1 cellular context compared by ENCODE assay signal in the genomic region with DNA sequence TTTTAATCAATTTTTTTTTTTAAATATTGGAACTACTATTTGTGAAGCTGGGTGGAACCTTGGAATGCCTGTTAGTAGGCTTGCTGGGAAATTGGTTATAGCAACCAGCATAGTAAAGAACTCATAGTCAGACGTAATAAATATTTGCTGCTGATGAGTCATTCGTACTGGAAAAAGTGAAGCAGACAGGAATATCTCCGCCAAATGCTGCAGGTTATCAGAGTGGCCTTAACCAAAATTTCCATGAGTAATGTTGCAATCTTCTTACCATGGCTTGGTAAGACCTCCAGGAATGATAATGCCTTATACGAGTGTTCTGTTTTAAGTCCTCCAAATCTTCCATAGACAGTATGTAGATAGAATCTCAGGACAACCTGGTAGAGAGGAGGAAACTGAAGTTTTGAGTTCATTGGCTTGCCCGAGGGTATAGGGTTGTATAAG.
TF ChIP-seq lines count a peak whose summit lies in the region.

No MANE protein-coding gene starts in this region.

TF ChIP-seq in HepG2, 621 proteins besides CTCF, POLR2A, EP300 and RAD21 (continued from another document):
- TF ChIP-seq, protein P1, sequence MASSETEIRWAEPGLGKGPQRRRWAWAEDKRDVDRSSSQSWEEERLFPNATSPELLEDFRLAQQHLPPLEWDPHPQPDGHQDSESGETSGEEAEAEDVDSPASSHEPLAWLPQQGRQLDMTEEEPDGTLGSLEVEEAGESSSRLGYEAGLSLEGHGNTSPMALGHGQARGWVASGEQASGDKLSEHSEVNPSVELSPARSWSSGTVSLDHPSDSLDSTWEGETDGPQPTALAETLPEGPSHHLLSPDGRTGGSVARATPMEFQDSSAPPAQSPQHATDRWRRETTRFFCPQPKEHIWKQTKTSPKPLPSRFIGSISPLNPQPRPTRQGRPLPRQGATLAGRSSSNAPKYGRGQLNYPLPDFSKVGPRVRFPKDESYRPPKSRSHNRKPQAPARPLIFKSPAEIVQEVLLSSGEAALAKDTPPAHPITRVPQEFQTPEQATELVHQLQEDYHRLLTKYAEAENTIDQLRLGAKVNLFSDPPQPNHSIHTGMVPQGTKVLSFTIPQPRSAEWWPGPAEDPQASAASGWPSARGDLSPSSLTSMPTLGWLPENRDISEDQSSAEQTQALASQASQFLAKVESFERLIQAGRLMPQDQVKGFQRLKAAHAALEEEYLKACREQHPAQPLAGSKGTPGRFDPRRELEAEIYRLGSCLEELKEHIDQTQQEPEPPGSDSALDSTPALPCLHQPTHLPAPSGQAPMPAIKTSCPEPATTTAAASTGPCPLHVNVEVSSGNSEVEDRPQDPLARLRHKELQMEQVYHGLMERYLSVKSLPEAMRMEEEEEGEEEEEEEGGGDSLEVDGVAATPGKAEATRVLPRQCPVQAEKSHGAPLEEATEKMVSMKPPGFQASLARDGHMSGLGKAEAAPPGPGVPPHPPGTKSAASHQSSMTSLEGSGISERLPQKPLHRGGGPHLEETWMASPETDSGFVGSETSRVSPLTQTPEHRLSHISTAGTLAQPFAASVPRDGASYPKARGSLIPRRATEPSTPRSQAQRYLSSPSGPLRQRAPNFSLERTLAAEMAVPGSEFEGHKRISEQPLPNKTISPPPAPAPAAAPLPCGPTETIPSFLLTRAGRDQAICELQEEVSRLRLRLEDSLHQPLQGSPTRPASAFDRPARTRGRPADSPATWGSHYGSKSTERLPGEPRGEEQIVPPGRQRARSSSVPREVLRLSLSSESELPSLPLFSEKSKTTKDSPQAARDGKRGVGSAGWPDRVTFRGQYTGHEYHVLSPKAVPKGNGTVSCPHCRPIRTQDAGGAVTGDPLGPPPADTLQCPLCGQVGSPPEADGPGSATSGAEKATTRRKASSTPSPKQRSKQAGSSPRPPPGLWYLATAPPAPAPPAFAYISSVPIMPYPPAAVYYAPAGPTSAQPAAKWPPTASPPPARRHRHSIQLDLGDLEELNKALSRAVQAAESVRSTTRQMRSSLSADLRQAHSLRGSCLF (CRISPR knock-in tag; IDR thresholded peaks at IDR 0.05; ENCODE audit: borderline replicate concordance), result no peak
- TF ChIP-seq HDAC2 (CRISPR knock-in tag; IDR thresholded peaks at IDR 0.05) (no peak), ZBTB3 (CRISPR knock-in tag; IDR thresholded peaks at IDR 0.05; ENCODE audit: borderline replicate concordance, low read depth) (no peak), ZNF331 (CRISPR knock-in tag; IDR thresholded peaks at IDR 0.05) (no peak), ZNF772 (CRISPR knock-in tag; IDR thresholded peaks at IDR 0.05) (no peak), SOX13 (IDR thresholded peaks at IDR 0.05) (no peak), SOX13 (CRISPR knock-in tag; conservative IDR thresholded peaks at IDR 0.05 in 1 of 2, IDR thresholded peaks at IDR 0.05 in 1 of 2) (peak in 1 of 2 experiments; percentile 48; a peak in 1 of 4 replicates), MAFK (conservative IDR thresholded peaks at IDR 0.05 in 1 of 2, IDR thresholded peaks at IDR 0.05 in 1 of 2; ENCODE audit: low read length in 2 of 2) (no peak), KDM4B (CRISPR knock-in tag; IDR thresholded peaks at IDR 0.05) (0 out of 2 replicates have a peak, but pooled peaks have one; percentile 31), ZNF296 (CRISPR knock-in tag; conservative IDR thresholded peaks at IDR 0.05) (no peak), SIN3A (IDR thresholded peaks at IDR 0.05; ENCODE audit: borderline replicate concordance, low read depth, low read length) (no peak), KLF15 (CRISPR knock-in tag; IDR thresholded peaks at IDR 0.05; ENCODE audit: borderline replicate concordance) (no peak), SMYD3 (CRISPR knock-in tag; IDR thresholded peaks at IDR 0.05) (no peak), SMC3 (IDR thresholded peaks at IDR 0.05; ENCODE audit: low read length) (no peak), ZNF562 (CRISPR knock-in tag; IDR thresholded peaks at IDR 0.05; ENCODE audit: borderline replicate concordance) (no peak), AKAP8 (CRISPR knock-in tag; IDR thresholded peaks at IDR 0.05) (no peak), NFIC (IDR thresholded peaks at IDR 0.05; ENCODE audit: low read length) (no peak), MED1 (CRISPR knock-in tag; IDR thresholded peaks at IDR 0.05) (peak; percentile 71), NR2C2 (CRISPR knock-in tag; IDR thresholded peaks at IDR 0.05; ENCODE audit: borderline replicate concordance) (no peak), KDM2A (CRISPR knock-in tag; IDR thresholded peaks at IDR 0.05; ENCODE audit: borderline replicate concordance, low read depth) (no peak), DPF2 (CRISPR knock-in tag; IDR thresholded peaks at IDR 0.05; ENCODE audit: borderline replicate concordance, low read depth) (no peak), JUNB (CRISPR knock-in tag; IDR thresholded peaks at IDR 0.05; ENCODE audit: borderline replicate concordance) (peak; percentile 52; the same call in 1 of the 2 replicates)
- TF ChIP-seq, protein P2, sequence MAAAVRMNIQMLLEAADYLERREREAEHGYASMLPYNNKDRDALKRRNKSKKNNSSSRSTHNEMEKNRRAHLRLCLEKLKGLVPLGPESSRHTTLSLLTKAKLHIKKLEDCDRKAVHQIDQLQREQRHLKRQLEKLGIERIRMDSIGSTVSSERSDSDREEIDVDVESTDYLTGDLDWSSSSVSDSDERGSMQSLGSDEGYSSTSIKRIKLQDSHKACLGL (CRISPR knock-in tag; IDR thresholded peaks at IDR 0.05), result no peak
- TF ChIP-seq, protein P3, sequence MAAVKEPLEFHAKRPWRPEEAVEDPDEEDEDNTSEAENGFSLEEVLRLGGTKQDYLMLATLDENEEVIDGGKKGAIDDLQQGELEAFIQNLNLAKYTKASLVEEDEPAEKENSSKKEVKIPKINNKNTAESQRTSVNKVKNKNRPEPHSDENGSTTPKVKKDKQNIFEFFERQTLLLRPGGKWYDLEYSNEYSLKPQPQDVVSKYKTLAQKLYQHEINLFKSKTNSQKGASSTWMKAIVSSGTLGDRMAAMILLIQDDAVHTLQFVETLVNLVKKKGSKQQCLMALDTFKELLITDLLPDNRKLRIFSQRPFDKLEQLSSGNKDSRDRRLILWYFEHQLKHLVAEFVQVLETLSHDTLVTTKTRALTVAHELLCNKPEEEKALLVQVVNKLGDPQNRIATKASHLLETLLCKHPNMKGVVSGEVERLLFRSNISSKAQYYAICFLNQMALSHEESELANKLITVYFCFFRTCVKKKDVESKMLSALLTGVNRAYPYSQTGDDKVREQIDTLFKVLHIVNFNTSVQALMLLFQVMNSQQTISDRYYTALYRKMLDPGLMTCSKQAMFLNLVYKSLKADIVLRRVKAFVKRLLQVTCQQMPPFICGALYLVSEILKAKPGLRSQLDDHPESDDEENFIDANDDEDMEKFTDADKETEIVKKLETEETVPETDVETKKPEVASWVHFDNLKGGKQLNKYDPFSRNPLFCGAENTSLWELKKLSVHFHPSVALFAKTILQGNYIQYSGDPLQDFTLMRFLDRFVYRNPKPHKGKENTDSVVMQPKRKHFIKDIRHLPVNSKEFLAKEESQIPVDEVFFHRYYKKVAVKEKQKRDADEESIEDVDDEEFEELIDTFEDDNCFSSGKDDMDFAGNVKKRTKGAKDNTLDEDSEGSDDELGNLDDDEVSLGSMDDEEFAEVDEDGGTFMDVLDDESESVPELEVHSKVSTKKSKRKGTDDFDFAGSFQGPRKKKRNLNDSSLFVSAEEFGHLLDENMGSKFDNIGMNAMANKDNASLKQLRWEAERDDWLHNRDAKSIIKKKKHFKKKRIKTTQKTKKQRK (IDR thresholded peaks at IDR 0.05; ENCODE audit: low read length), result no peak
- TF ChIP-seq, protein P4, sequence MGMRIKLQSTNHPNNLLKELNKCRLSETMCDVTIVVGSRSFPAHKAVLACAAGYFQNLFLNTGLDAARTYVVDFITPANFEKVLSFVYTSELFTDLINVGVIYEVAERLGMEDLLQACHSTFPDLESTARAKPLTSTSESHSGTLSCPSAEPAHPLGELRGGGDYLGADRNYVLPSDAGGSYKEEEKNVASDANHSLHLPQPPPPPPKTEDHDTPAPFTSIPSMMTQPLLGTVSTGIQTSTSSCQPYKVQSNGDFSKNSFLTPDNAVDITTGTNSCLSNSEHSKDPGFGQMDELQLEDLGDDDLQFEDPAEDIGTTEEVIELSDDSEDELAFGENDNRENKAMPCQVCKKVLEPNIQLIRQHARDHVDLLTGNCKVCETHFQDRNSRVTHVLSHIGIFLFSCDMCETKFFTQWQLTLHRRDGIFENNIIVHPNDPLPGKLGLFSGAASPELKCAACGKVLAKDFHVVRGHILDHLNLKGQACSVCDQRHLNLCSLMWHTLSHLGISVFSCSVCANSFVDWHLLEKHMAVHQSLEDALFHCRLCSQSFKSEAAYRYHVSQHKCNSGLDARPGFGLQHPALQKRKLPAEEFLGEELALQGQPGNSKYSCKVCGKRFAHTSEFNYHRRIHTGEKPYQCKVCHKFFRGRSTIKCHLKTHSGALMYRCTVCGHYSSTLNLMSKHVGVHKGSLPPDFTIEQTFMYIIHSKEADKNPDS (CRISPR knock-in tag; IDR thresholded peaks at IDR 0.05), result no peak
- TF ChIP-seq, protein P5, sequence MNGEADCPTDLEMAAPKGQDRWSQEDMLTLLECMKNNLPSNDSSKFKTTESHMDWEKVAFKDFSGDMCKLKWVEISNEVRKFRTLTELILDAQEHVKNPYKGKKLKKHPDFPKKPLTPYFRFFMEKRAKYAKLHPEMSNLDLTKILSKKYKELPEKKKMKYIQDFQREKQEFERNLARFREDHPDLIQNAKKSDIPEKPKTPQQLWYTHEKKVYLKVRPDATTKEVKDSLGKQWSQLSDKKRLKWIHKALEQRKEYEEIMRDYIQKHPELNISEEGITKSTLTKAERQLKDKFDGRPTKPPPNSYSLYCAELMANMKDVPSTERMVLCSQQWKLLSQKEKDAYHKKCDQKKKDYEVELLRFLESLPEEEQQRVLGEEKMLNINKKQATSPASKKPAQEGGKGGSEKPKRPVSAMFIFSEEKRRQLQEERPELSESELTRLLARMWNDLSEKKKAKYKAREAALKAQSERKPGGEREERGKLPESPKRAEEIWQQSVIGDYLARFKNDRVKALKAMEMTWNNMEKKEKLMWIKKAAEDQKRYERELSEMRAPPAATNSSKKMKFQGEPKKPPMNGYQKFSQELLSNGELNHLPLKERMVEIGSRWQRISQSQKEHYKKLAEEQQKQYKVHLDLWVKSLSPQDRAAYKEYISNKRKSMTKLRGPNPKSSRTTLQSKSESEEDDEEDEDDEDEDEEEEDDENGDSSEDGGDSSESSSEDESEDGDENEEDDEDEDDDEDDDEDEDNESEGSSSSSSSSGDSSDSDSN (CRISPR knock-in tag; IDR thresholded peaks at IDR 0.05), result no peak
- TF ChIP-seq, protein P6, sequence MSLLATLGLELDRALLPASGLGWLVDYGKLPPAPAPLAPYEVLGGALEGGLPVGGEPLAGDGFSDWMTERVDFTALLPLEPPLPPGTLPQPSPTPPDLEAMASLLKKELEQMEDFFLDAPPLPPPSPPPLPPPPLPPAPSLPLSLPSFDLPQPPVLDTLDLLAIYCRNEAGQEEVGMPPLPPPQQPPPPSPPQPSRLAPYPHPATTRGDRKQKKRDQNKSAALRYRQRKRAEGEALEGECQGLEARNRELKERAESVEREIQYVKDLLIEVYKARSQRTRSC (CRISPR knock-in tag; IDR thresholded peaks at IDR 0.05; ENCODE audit: low read depth), result no peak
- TF ChIP-seq, protein P7, sequence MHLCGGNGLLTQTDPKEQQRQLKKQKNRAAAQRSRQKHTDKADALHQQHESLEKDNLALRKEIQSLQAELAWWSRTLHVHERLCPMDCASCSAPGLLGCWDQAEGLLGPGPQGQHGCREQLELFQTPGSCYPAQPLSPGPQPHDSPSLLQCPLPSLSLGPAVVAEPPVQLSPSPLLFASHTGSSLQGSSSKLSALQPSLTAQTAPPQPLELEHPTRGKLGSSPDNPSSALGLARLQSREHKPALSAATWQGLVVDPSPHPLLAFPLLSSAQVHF (CRISPR knock-in tag; IDR thresholded peaks at IDR 0.05), result no peak
TF ChIP-seq in HepG2: peak in this region for 35.
